22 cellular contexts compared by ENCODE assay signal in genomic region chr2:218425531-218425930, GRCh38. TPM values are rescaled to one million over a fixed set of nuclear protein-coding genes. Genes with fewer than 3 reads are reported as not detected.
DNase-seq lines count a peak whose midpoint lies in the region; ATAC-seq, FAIRE-seq and TF ChIP-seq lines count a peak whose summit lies in the region.
"Had no signal": no experiment of that assay in that cellular context is flagged by ENCODE, and none has a peak within 500 bp of the region (broad histone marks: within the 10 kb centered on the region; RNA-seq: fewer than 3 reads in every experiment).

No MANE protein-coding gene starts in this region.

- no peak for TF ChIP-seq CTCF in HepG2 (CRISPR knock-in tag; IDR thresholded peaks at IDR 0.05)
- TF ChIP-seq CTCF in GM13976 (IDR thresholded peaks at IDR 0.05; ENCODE audit: borderline replicate concordance, control extremely low read depth, extremely low read depth, insufficient read depth, missing control alignments), result no peak

- CTCF ChIA-PET in HepG2 (lab: Yijun Ruan, JAX; ENCODE audit: low intra/inter-chr PET ratio, low total read pairs), result interaction anchor here (0.7 kb wide), 1 partner anchor 1070 kb away, joined by 3 read pairs; a partner anchor contains a TSS

- no peak overlapping the region for H3K23ac ChIP-seq in neuronal stem cell (ENCODE audit: low read depth, low read length, poor library complexity)

- H2AFZ ChIP-seq in HepG2 (ENCODE audit: low read length), result no peak overlapping the region
- no peak overlapping the region for H2AFZ ChIP-seq in neuronal stem cell (ENCODE audit: low read length)

- no peaks in the 10 kb centered on the region for H3K27me3 ChIP-seq in H7 (ENCODE audit: control insufficient read depth, insufficient read depth, low read length)
- no peaks in the 10 kb centered on the region for H3K27me3 ChIP-seq in HepG2 (ENCODE audit: control insufficient read depth in 1 of 2, insufficient read depth in 2 of 2, low read length in 2 of 2)
- peaks cover 0 to 15% (median 2%) of the 10 kb centered on the region in 3 experiments for H3K27me3 ChIP-seq in neuronal stem cell (ENCODE audit: control insufficient read depth in 3 of 3, insufficient read depth in 3 of 3, low read depth in 1 of 3, low read length in 3 of 3)
- H3K27me3 ChIP-seq: BLaER1 had no signal

- H3K36me3 Mint-ChIP-seq in stimulated activated effector memory CD8-positive, alpha-beta T cell treated with anti-CD3 and anti-CD28 coated beads, Interleukin-12 subunit alpha, Interleukin-12 subunit beta, amount 100 ng/mL, for 72 hours, result no peaks in the 10 kb centered on the region
- H3K36me3 Mint-ChIP-seq: CD14-positive monocyte; CD4-positive, alpha-beta memory T cell had no signal

- H3K4me1 ChIP-seq in HepG2 (ENCODE audit: insufficient read depth, low read length) (peaks cover 27% of the 10 kb centered on the region), neuronal stem cell (ENCODE audit: control insufficient read depth in 2 of 2, insufficient read depth in 1 of 2, low read depth in 1 of 2, low read length in 2 of 2) (peaks cover 0 to 4% of the 10 kb centered on the region in 2 donors)
- H3K4me1 ChIP-seq: BLaER1, HAP-1 had no signal

- intact Hi-C loops in HepG2 (cut with micrococcal nuclease; ENCODE audit: unreplicated experiment), result no loop called here

- H3K9me3 Mint-ChIP-seq in stimulated activated effector memory CD8-positive, alpha-beta T cell treated with anti-CD3 and anti-CD28 coated beads, Interleukin-12 subunit alpha, Interleukin-12 subunit beta, amount 100 ng/mL, for 72 hours, result no peaks in the 10 kb centered on the region
- H3K9me3 Mint-ChIP-seq: CD14-positive monocyte; CD4-positive, alpha-beta memory T cell had no signal

- no peak overlapping the region for H4K91ac ChIP-seq in neuronal stem cell (ENCODE audit: low read depth, low read length, poor library complexity)

- H4K20me1 ChIP-seq in HepG2 (ENCODE audit: insufficient read depth, low read length), result peaks cover 11% of the 10 kb centered on the region; the same call in 1 of the 2 replicates
- H4K20me1 ChIP-seq: BLaER1 had no signal

- DNase-seq in H7 (peak; percentile 22), HepG2 (ENCODE audit: low spot score) (no peak), neuronal stem cell (ENCODE audit: low spot score) (no peak), NCI-H1092 treated with DMSO at 0.1 percent for 48 hours (lab: John Stamatoyannopoulos, UW) (no peak), GM13976 (ENCODE audit: low spot score) (no peak)
- no peak for DNase-seq in stimulated activated effector memory CD8-positive, alpha-beta T cell treated with anti-CD3 and anti-CD28 coated beads, Interleukin-12 subunit alpha, Interleukin-12 subunit beta, amount 100 ng/mL, for 72 hours (ENCODE audit: low spot score in 2 of 2)
- DNase-seq: 8988T; CD4-positive, alpha-beta memory T cell; DMS153; DMS79; GDM1; GOT3; IMR-90 had no signal

- H3K79me2 ChIP-seq in HepG2 (ENCODE audit: insufficient read depth, low read length), result peaks cover 17% of the 10 kb centered on the region

- peaks cover 8% of the 10 kb centered on the region for H3K4me1 Mint-ChIP-seq in stimulated activated effector memory CD8-positive, alpha-beta T cell treated with anti-CD3 and anti-CD28 coated beads, Interleukin-12 subunit alpha, Interleukin-12 subunit beta, amount 100 ng/mL, for 72 hours
- H3K4me1 Mint-ChIP-seq: CD4-positive, alpha-beta memory T cell had no signal

- TF ChIP-seq EP300 in HepG2 (IDR thresholded peaks at IDR 0.05; ENCODE audit: low read depth in 2 of 2, low read length in 2 of 2) (no peak), HepG2 (CRISPR knock-in tag; IDR thresholded peaks at IDR 0.05; ENCODE audit: borderline replicate concordance) (no peak)

- no peak for TF ChIP-seq RAD21 in HepG2 (CRISPR knock-in tag; IDR thresholded peaks at IDR 0.05)

- H3K4me3 ChIP-seq in H7 (ENCODE audit: insufficient read depth, low read depth, low read length), result no peak overlapping the region
- no peak overlapping the region for H3K4me3 ChIP-seq in HepG2 (replicated peaks in 1 of 3; ENCODE audit: insufficient read depth in 1 of 3, low read depth in 2 of 3, low read length in 3 of 3)
- H3K4me3 ChIP-seq in neuronal stem cell (ENCODE audit: low read length in 2 of 2), result no peak overlapping the region
- H3K4me3 ChIP-seq: BLaER1, HAP-1 had no signal

- no peak overlapping the region for H3K4ac ChIP-seq in neuronal stem cell (ENCODE audit: low read length)

- no peak overlapping the region for H3K14ac ChIP-seq in neuronal stem cell (ENCODE audit: low read length)

- POLR2A ChIA-PET in HepG2 (lab: Yijun Ruan, JAX), result interaction anchor here (1.4 kb wide), 2 partner anchors 17 to 19 kb away, joined by 3 to 4 read pairs; no protein-coding TSS in a partner anchor

- no peak overlapping the region for H2BK5ac ChIP-seq in neuronal stem cell (ENCODE audit: low read length)

- in situ Hi-C loops in HepG2 (cut with HindIII; ENCODE audit: extremely low pct_ligation_motif_present, low pct_unique_long_range_greater_than_20kb), result no loop called here
- in situ Hi-C loops in GM13976 (cut with MboI; ENCODE audit: low sequenced_read_pairs, unreplicated experiment), result no loop called here

- ATAC-seq in HepG2, result no peak
- no peak for ATAC-seq in stimulated activated effector memory CD8-positive, alpha-beta T cell treated with anti-CD3 and anti-CD28 coated beads, Interleukin-12 subunit alpha, Interleukin-12 subunit beta, amount 100 ng/mL, for 72 hours
- ATAC-seq in GM21360 (IDR thresholded peaks at IDR 0.05; ENCODE audit: unreplicated experiment), result no peak

- no peak overlapping the region for H3K4me2 ChIP-seq in HepG2 (ENCODE audit: low read depth, low read length)
- H3K4me2 ChIP-seq in neuronal stem cell (ENCODE audit: insufficient read depth, low read length, poor library complexity, severe bottlenecking), result no peak overlapping the region
- H3K4me2 ChIP-seq: BLaER1 had no signal

- peaks cover 4% of the 10 kb centered on the region for H3K79me1 ChIP-seq in neuronal stem cell (ENCODE audit: low read depth, low read length)

- 96% methylated on average over 9 of the region's 10 CpGs for WGBS in HepG2 (ENCODE audit: low lambda C conversion rate)
- WGBS in neuronal stem cell (ENCODE audit: extremely low coverage in 2 of 2, insufficient read length in 2 of 2, insufficient replicate concordance in 1 of 2), 2 donors, result no CpG with 5 or more reads among the region's 10 CpGs

- no peak for TF ChIP-seq POLR2A in HepG2 (IDR thresholded peaks at IDR 0.05; ENCODE audit: insufficient read depth in 1 of 2, low read depth in 2 of 2, low read length in 2 of 2)

- peak overlapping the region; percentile 65 for H4K8ac ChIP-seq in neuronal stem cell (ENCODE audit: low read depth, low read length)

- peak overlapping the region; percentile 64 for H2BK15ac ChIP-seq in neuronal stem cell (ENCODE audit: low read length)

- H3K4me3 Mint-ChIP-seq in stimulated activated effector memory CD8-positive, alpha-beta T cell treated with anti-CD3 and anti-CD28 coated beads, Interleukin-12 subunit alpha, Interleukin-12 subunit beta, amount 100 ng/mL, for 72 hours, result no peak overlapping the region
- H3K4me3 Mint-ChIP-seq: CD14-positive monocyte; CD4-positive, alpha-beta memory T cell had no signal

- H3K36me3 ChIP-seq in H7 (replicated peaks; ENCODE audit: control insufficient read depth, insufficient read depth, low read length) (no peaks in the 10 kb centered on the region), HepG2 (replicated peaks in 1 of 2; ENCODE audit: control insufficient read depth in 1 of 2, insufficient read depth in 2 of 2, low read length in 2 of 2) (peaks cover 45 to 67% of the 10 kb centered on the region in 2 experiments), neuronal stem cell (replicated peaks in 1 of 2; ENCODE audit: control insufficient read depth in 2 of 2, insufficient read depth in 2 of 2, low read length in 2 of 2) (no peaks in the 10 kb centered on the region)
- H3K36me3 ChIP-seq: BLaER1, HAP-1 had no signal

- H2AK5ac ChIP-seq in neuronal stem cell (ENCODE audit: low read depth, low read length), result no peak overlapping the region

- no peak overlapping the region for H2BK120ac ChIP-seq in neuronal stem cell (ENCODE audit: low read depth, low read length)

- H3K9ac ChIP-seq in HepG2 (ENCODE audit: insufficient read depth, low read depth, low read length), result no peak overlapping the region
- H3K9ac ChIP-seq in neuronal stem cell (ENCODE audit: low read depth, low read length, poor library complexity), result no peak overlapping the region
- H3K9ac ChIP-seq: BLaER1 had no signal

- no peak overlapping the region for H3K27ac ChIP-seq in HepG2 (ENCODE audit: extremely low read length, insufficient read depth, low read length)
- no peak overlapping the region for H3K27ac ChIP-seq in neuronal stem cell (replicated peaks; ENCODE audit: low read length)
- H3K27ac ChIP-seq: BLaER1, HL-60 had no signal

- H3K18ac ChIP-seq in neuronal stem cell (ENCODE audit: low read length), result peak overlapping the region; percentile 57

- no peak for FAIRE-seq in HepG2 (lab: Jason Lieb, UNC)
- FAIRE-seq: GM12892 had no signal

- H3K27ac Mint-ChIP-seq in stimulated activated effector memory CD8-positive, alpha-beta T cell treated with anti-CD3 and anti-CD28 coated beads, Interleukin-12 subunit alpha, Interleukin-12 subunit beta, amount 100 ng/mL, for 72 hours, result peak overlapping the region; percentile 29
- H3K27ac Mint-ChIP-seq: CD14-positive monocyte; CD4-positive, alpha-beta memory T cell had no signal

- no peak overlapping the region for H2BK12ac ChIP-seq in neuronal stem cell (ENCODE audit: low read length)

- BruUV-seq in HepG2 (replicated peaks; lab: Mats Ljungman, UMichigan), result no TSS peak

- H3K9me3 ChIP-seq in HepG2 (ENCODE audit: low read length) (no peaks in the 10 kb centered on the region), neuronal stem cell (replicated peaks in 1 of 2; ENCODE audit: control insufficient read depth in 2 of 2, insufficient read depth in 1 of 2, low read depth in 1 of 2, low read length in 2 of 2) (peaks cover 0 to 2% of the 10 kb centered on the region in 2 donors)
- H3K9me3 ChIP-seq: BLaER1, HAP-1 had no signal

RNA-seq across cellular contexts. Expression of gene VIL1, which starts 6.6 kb away (rescaled TPM):
- total RNA-seq in H7 (2014; rRNA removed; shearing (Covaris generic)), result 0.07 and 3.0 TPM in 2 replicates
- 301 and 337 TPM in 2 replicates for total RNA-seq in HepG2 (2016; rRNA removed; fragmentation: Illumina TruSeq; extraction: Trizol)
- 59.0 and 67.7 TPM in 2 replicates for total RNA-seq in HepG2 (2016; cell fraction: cytosol; rRNA removed; fragmentation: Illumina TruSeq; extraction: Trizol; ENCODE audit: low read depth)
- total RNA-seq in HepG2 (2016; cell fraction: insoluble cytoplasmic fraction; rRNA removed; fragmentation: Illumina TruSeq; extraction: Trizol), result 281 and 313 TPM in 2 replicates
- total RNA-seq in HepG2 (2016; cell fraction: membrane; rRNA removed; fragmentation: Illumina TruSeq; extraction: Trizol), result 183 and 224 TPM in 2 replicates
- 188 and 190 TPM in 2 replicates for total RNA-seq in HepG2 (2016; cell fraction: nucleus; rRNA removed; fragmentation: Illumina TruSeq; extraction: Trizol)
- polyA plus RNA-seq in HepG2 (2011; rRNA removed), result 287 and 352 TPM in 2 replicates
- 169 and 211 TPM in 2 replicates for polyA plus RNA-seq in HepG2 (2011; cell fraction: cytosol; rRNA removed)
- 756 and 778 TPM in 2 replicates for polyA plus RNA-seq in HepG2 (2011; cell fraction: nucleus; rRNA removed)
- 201 and 249 TPM in 2 replicates for polyA plus RNA-seq in HepG2 (2012)
- polyA plus RNA-seq in HepG2 (2016; cell fraction: cytosol; fragmentation: Illumina TruSeq; extraction: Trizol; ENCODE audit: low read depth), result 85.6 and 100 TPM in 2 replicates
- 215 and 265 TPM in 2 replicates for polyA plus RNA-seq in HepG2 (2016; cell fraction: insoluble cytoplasmic fraction; fragmentation: Illumina TruSeq; extraction: Trizol; ENCODE audit: low read depth)
- polyA plus RNA-seq in HepG2 (2016; cell fraction: membrane; fragmentation: Illumina TruSeq; extraction: Trizol; ENCODE audit: low read depth), result 117 and 144 TPM in 2 replicates
- polyA plus RNA-seq in HepG2 (2016; cell fraction: nucleus; fragmentation: Illumina TruSeq; extraction: Trizol; ENCODE audit: insufficient read depth, low read depth), result 336 and 399 TPM in 2 replicates
- 0.19 and 699 TPM in 2 replicates for polyA minus RNA-seq in HepG2 (2011; rRNA and poly(A)+ RNA removed; ENCODE audit: low replicate concordance)
- polyA minus RNA-seq in HepG2 (2011; cell fraction: cytosol; rRNA and poly(A)+ RNA removed), result 138 and 156 TPM in 2 replicates
- 112 and 120 TPM in 2 replicates for polyA minus RNA-seq in HepG2 (2011; cell fraction: nucleus; rRNA and poly(A)+ RNA removed)
- 0.07 TPM for polyA plus RNA-seq in neuronal stem cell (2013, experiment 1 of 2)
- 0.08 TPM for polyA plus RNA-seq in neuronal stem cell (2013, experiment 2 of 2)
- total RNA-seq: A673; CD4-positive, alpha-beta memory T cell; IMR-90 had no signal
- polyA plus RNA-seq: AG04450; CD14-positive monocyte; CD4-positive, alpha-beta memory T cell; IMR-90 had no signal

RNA-seq across cellular contexts. Expression of gene CTDSP1, which starts 25.9 kb away (rescaled TPM):
- 25.4 and 29.9 TPM in 2 replicates for total RNA-seq in H7 (2014; rRNA removed; shearing (Covaris generic))
- 78.5 and 91.0 TPM in 2 replicates for total RNA-seq in HepG2 (2016; rRNA removed; fragmentation: Illumina TruSeq; extraction: Trizol)
- 61.6 and 62.5 TPM in 2 replicates for total RNA-seq in HepG2 (2016; cell fraction: cytosol; rRNA removed; fragmentation: Illumina TruSeq; extraction: Trizol; ENCODE audit: low read depth)
- total RNA-seq in HepG2 (2016; cell fraction: insoluble cytoplasmic fraction; rRNA removed; fragmentation: Illumina TruSeq; extraction: Trizol), result 72.7 and 92.2 TPM in 2 replicates
- total RNA-seq in HepG2 (2016; cell fraction: membrane; rRNA removed; fragmentation: Illumina TruSeq; extraction: Trizol), result 98.7 and 108 TPM in 2 replicates
- 63.4 and 77.8 TPM in 2 replicates for total RNA-seq in HepG2 (2016; cell fraction: nucleus; rRNA removed; fragmentation: Illumina TruSeq; extraction: Trizol)
- polyA plus RNA-seq in HepG2 (2011; rRNA removed), result 268 and 270 TPM in 2 replicates
- polyA plus RNA-seq in HepG2 (2011; cell fraction: cytosol; rRNA removed), result 216 and 257 TPM in 2 replicates
- polyA plus RNA-seq in HepG2 (2011; cell fraction: nucleus; rRNA removed), result 595 and 749 TPM in 2 replicates
- 72.7 and 87.5 TPM in 2 replicates for polyA plus RNA-seq in HepG2 (2012)
- polyA plus RNA-seq in HepG2 (2016; cell fraction: cytosol; fragmentation: Illumina TruSeq; extraction: Trizol; ENCODE audit: low read depth), result 60.8 and 65.7 TPM in 2 replicates
- 106 and 117 TPM in 2 replicates for polyA plus RNA-seq in HepG2 (2016; cell fraction: insoluble cytoplasmic fraction; fragmentation: Illumina TruSeq; extraction: Trizol; ENCODE audit: low read depth)
- polyA plus RNA-seq in HepG2 (2016; cell fraction: membrane; fragmentation: Illumina TruSeq; extraction: Trizol; ENCODE audit: low read depth), result 114 and 123 TPM in 2 replicates
- 131 and 137 TPM in 2 replicates for polyA plus RNA-seq in HepG2 (2016; cell fraction: nucleus; fragmentation: Illumina TruSeq; extraction: Trizol; ENCODE audit: insufficient read depth, low read depth)
- polyA minus RNA-seq in HepG2 (2011; rRNA and poly(A)+ RNA removed; ENCODE audit: low replicate concordance), result 139 and 364 TPM in 2 replicates
- 88.3 and 92.0 TPM in 2 replicates for polyA minus RNA-seq in HepG2 (2011; cell fraction: cytosol; rRNA and poly(A)+ RNA removed)
- polyA minus RNA-seq in HepG2 (2011; cell fraction: nucleus; rRNA and poly(A)+ RNA removed), result 159 and 160 TPM in 2 replicates
- polyA plus RNA-seq in neuronal stem cell (2013, experiment 1 of 2), result 39.9 TPM
- 39.8 TPM for polyA plus RNA-seq in neuronal stem cell (2013, experiment 2 of 2)

RNA-seq across cellular contexts. Expression of gene SLC11A1, which starts 43.5 kb away (rescaled TPM):
- total RNA-seq in H7 (2014; rRNA removed; shearing (Covaris generic)), result not detected in 2 replicates
- 0.21 and 0.33 TPM in 2 replicates for total RNA-seq in HepG2 (2016; rRNA removed; fragmentation: Illumina TruSeq; extraction: Trizol)
- 0.26 and 0.51 TPM in 2 replicates for total RNA-seq in HepG2 (2016; cell fraction: cytosol; rRNA removed; fragmentation: Illumina TruSeq; extraction: Trizol; ENCODE audit: low read depth)
- total RNA-seq in HepG2 (2016; cell fraction: insoluble cytoplasmic fraction; rRNA removed; fragmentation: Illumina TruSeq; extraction: Trizol), result 0.18 and 0.22 TPM in 2 replicates
- 0.31 TPM in 2 replicates for total RNA-seq in HepG2 (2016; cell fraction: membrane; rRNA removed; fragmentation: Illumina TruSeq; extraction: Trizol)
- 0.19 and 0.71 TPM in 2 replicates for total RNA-seq in HepG2 (2016; cell fraction: nucleus; rRNA removed; fragmentation: Illumina TruSeq; extraction: Trizol)
- 2.3 and 2.5 TPM in 2 replicates for polyA plus RNA-seq in HepG2 (2011; rRNA removed)
- 1.1 and 1.2 TPM in 2 replicates for polyA plus RNA-seq in HepG2 (2011; cell fraction: cytosol; rRNA removed)
- polyA plus RNA-seq in HepG2 (2011; cell fraction: nucleus; rRNA removed), result 11.6 and 19.0 TPM in 2 replicates
- polyA plus RNA-seq in HepG2 (2012), result 1.5 and 3.8 TPM in 2 replicates
- polyA plus RNA-seq in HepG2 (2016; cell fraction: cytosol; fragmentation: Illumina TruSeq; extraction: Trizol; ENCODE audit: low read depth), result 0.26 and 0.40 TPM in 2 replicates
- 0.09 and 0.23 TPM in 2 replicates for polyA plus RNA-seq in HepG2 (2016; cell fraction: insoluble cytoplasmic fraction; fragmentation: Illumina TruSeq; extraction: Trizol; ENCODE audit: low read depth)
- polyA plus RNA-seq in HepG2 (2016; cell fraction: membrane; fragmentation: Illumina TruSeq; extraction: Trizol; ENCODE audit: low read depth), result 0.26 and 0.42 TPM in 2 replicates
- 0.23 and 0.79 TPM in 2 replicates for polyA plus RNA-seq in HepG2 (2016; cell fraction: nucleus; fragmentation: Illumina TruSeq; extraction: Trizol; ENCODE audit: insufficient read depth, low read depth)
- 0.14 and 2.9 TPM in 2 replicates for polyA minus RNA-seq in HepG2 (2011; rRNA and poly(A)+ RNA removed; ENCODE audit: low replicate concordance)
- 0.35 and 1.5 TPM in 2 replicates for polyA minus RNA-seq in HepG2 (2011; cell fraction: cytosol; rRNA and poly(A)+ RNA removed)
- 3.7 and 5.4 TPM in 2 replicates for polyA minus RNA-seq in HepG2 (2011; cell fraction: nucleus; rRNA and poly(A)+ RNA removed)
- 0.35 TPM for polyA plus RNA-seq in neuronal stem cell (2013, experiment 1 of 2)
- 0.06 TPM for polyA plus RNA-seq in neuronal stem cell (2013, experiment 2 of 2)
- total RNA-seq: Daoy had no signal
- polyA plus RNA-seq: AG04450 had no signal

Comparison
In these comparisons a context has a peak if more than half of its experiments do, and no peak if none do; other contexts are left out.
1. RNA of gene VIL1, which starts 6.6 kb away (total RNA-seq): 59.0 to 337 TPM in HepG2; 0.07 to 3.0 TPM in H7; every median in the first group is over 10 times any median in the second.